In the genomic region with DNA sequence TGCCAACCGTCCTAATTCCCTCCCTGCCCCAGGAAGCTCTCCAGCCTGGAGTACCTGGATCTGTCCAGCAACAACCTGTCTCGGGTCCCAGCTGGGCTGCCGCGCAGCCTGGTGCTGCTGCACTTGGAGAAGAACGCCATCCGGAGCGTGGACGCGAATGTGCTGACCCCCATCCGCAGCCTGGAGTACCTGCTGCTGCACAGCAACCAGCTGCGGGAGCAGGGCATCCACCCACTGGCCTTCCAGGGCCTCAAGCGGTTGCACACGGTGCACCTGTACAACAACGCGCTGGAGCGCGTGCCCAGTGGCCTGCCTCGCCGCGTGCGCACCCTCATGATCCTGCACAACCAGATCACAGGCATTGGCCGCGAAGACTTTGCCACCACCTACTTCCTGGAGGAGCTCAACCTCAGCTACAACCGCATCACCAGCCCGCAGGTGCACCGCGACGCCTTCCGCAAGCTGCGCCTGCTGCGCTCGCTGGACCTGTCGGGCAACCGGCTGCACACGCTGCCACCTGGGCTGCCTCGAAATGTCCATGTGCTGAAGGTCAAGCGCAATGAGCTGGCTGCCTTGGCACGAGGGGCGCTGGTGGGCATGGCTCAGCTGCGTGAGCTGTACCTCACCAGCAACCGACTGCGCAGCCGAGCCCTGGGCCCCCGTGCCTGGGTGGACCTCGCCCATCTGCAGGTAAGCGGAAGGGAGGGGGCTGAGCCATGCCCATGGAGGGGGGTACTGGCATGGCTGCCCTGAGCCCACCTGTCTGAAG, we compare ENCODE assay signal across 19 cellular contexts. TPM values are rescaled to one million over a fixed set of nuclear protein-coding genes. Genes with fewer than 3 reads are reported as not detected.
"Had no signal": no experiment of that assay in that cellular context is flagged by ENCODE, and none has a peak within 500 bp of the region (broad histone marks: within the 10 kb centered on the region; RNA-seq: fewer than 3 reads in every experiment).

No MANE protein-coding gene starts in this region.

- H3K9me3 ChIP-seq: left lung, ovary, tibial nerve, uterus had no signal

- H3K4me2 ChIP-seq: neural progenitor cell had no signal

- H3K27me3 ChIP-seq: cardiac muscle cell, left lung, neural progenitor cell, ovary, tibial nerve, uterus had no signal

- H3K27ac ChIP-seq: cardiac muscle cell, left lung, neural progenitor cell, ovary, tibial nerve, uterus had no signal

- ATAC-seq: left lung; naive thymus-derived CD4-positive, alpha-beta T cell; WTC11 had no signal

- H2AFZ ChIP-seq: neural progenitor cell had no signal

- H3K9ac ChIP-seq: neural progenitor cell had no signal

- DNase-seq: activated CD4-positive, alpha-beta memory T cell treated with anti-CD3 and anti-CD28 coated beads for 36 hours; activated CD4-positive, alpha-beta T cell treated with anti-CD3 and anti-CD28 coated beads for 4 hours; activated gamma-delta T cell treated with Interleukin-2 at 50 U/mL for 16 hours; activated T-cell treated with anti-CD3 and anti-CD28 coated beads for 4 hours; hypothalamus; islet precursor cell; mesenchymal stem cell; naive thymus-derived CD4-positive, alpha-beta T cell; stimulated activated CD4-positive, alpha-beta T cell treated with anti-CD3 and anti-CD28 coated beads, Interleukin-12 subunit alpha, Interleukin-12 subunit beta, amount 100 ng/mL, for 4 hours; stimulated activated CD4-positive, alpha-beta T cell treated with anti-CD3 and anti-CD28 coated beads, Interleukin-1b, Interleukin-23, amount 100 ng/mL, for 48 hours; stimulated activated naive CD4-positive, alpha-beta T cell treated with Interleukin-2 at 50 U/mL for 16 hours; uterus had no signal

- H3K4me1 ChIP-seq: left lung, uterus had no signal

- H3K4me3 ChIP-seq: cardiac muscle cell, left lung, neural progenitor cell, ovary, tibial nerve, uterus had no signal

- H3K36me3 ChIP-seq: cardiac muscle cell, left lung, neural progenitor cell, uterus had no signal

RNA-seq across cellular contexts. Expression of a gene that starts 16.5 kb away (rescaled TPM):
- total RNA-seq: activated CD4-positive, alpha-beta memory T cell treated with anti-CD3 and anti-CD28 coated beads for 36 hours; activated T-helper 1 cell treated with anti-CD3 and anti-CD28 coated beads, Interleukin-12 subunit alpha, Interleukin-12 subunit beta, Interleukin-2, Interleukin-4 antibody, amounts not matched to agents 30 ng/mL and 10 ng/mL and 1 ng/mL, durations not matched to agents 14 hours and 24 hours and 36 hours had no signal
- polyA plus RNA-seq: naive thymus-derived CD4-positive, alpha-beta T cell had no signal
